Comparison of ENCODE assay signal across 2 cellular contexts in genomic region chr12:69473229-69473628, GRCh38.
TF ChIP-seq lines count a peak whose summit lies in the region.

No MANE protein-coding gene starts in this region.

TF ChIP-seq in GM23338, 12 proteins besides CTCF, POLR2A, EP300 and RAD21 (continued from another document):
- TF ChIP-seq STAT1 (IDR thresholded peaks at IDR 0.05; ENCODE audit: unreplicated experiment) (no peak), CREB1 (CRISPR knock-in tag; IDR thresholded peaks at IDR 0.05; ENCODE audit: low read depth) (no peak), EZH2 (IDR thresholded peaks at IDR 0.05; ENCODE audit: low read depth, unreplicated experiment) (no peak), ZNF462 (CRISPR knock-in tag; IDR thresholded peaks at IDR 0.05) (no peak), EZH2phosphoT487 (IDR thresholded peaks at IDR 0.05; ENCODE audit: unreplicated experiment) (no peak), REST (IDR thresholded peaks at IDR 0.05; ENCODE audit: unreplicated experiment) (no peak)

TF ChIP-seq in WTC11, 78 proteins besides CTCF, POLR2A, EP300 and RAD21 (continued from another document):
- TF ChIP-seq ZMAT4 (CRISPR knock-in tag; IDR thresholded peaks at IDR 0.05) (no peak), MLX (CRISPR knock-in tag; IDR thresholded peaks at IDR 0.05) (no peak), E2F5 (CRISPR knock-in tag; IDR thresholded peaks at IDR 0.05) (no peak), KAT7 (CRISPR knock-in tag; IDR thresholded peaks at IDR 0.05; ENCODE audit: borderline replicate concordance) (no peak), ZNF512 (CRISPR knock-in tag; IDR thresholded peaks at IDR 0.05; ENCODE audit: borderline replicate concordance) (no peak), ERG (CRISPR knock-in tag; IDR thresholded peaks at IDR 0.05) (no peak), CREB1 (CRISPR knock-in tag; IDR thresholded peaks at IDR 0.05) (no peak), GTF2I (CRISPR knock-in tag; conservative IDR thresholded peaks at IDR 0.05) (no peak)
